Comparison of ENCODE assay signal across 27 cellular contexts in the genomic region with DNA sequence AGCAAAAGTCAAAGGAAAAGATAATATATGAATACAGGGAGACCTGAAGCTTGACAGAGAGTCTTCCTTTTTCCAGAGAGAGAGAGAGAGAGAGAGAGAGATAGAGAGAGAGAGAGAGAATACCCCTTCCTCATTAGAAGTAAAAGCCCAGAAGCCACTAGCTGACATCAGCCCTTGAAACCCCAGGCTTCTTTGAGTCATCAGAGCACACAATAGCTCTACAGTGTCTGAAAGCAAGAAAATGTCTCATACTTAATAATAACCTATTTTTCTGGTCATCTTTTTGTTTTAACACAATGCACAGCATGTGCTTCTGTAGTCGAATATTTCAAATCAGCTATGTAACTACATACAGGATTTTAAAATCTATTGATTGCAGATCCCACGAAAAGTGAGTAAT.
"Had no signal": no experiment of that assay in that cellular context is flagged by ENCODE, and none has a peak within 500 bp of the region (broad histone marks: within the 10 kb centered on the region; RNA-seq: fewer than 3 reads in every experiment).

No MANE protein-coding gene starts in this region.

- H3K4me1 Mint-ChIP-seq: activated naive CD8-positive, alpha-beta T cell treated with anti-CD3 and anti-CD28 coated beads, Interleukin-2, amount 10 ng/mL, durations not matched to agents 7 days and 5 days; central memory CD8-positive, alpha-beta T cell; T-helper 17 cell had no signal

- H3K27me3 Mint-ChIP-seq: activated CD4-positive, alpha-beta memory T cell treated with anti-CD3 and anti-CD28 coated beads for 36 hours; activated naive CD8-positive, alpha-beta T cell treated with anti-CD3 and anti-CD28 coated beads, Interleukin-2, amount 10 ng/mL, durations not matched to agents 7 days and 5 days; central memory CD8-positive, alpha-beta T cell; effector memory CD8-positive, alpha-beta T cell had no signal

- H3K4me3 Mint-ChIP-seq: activated CD4-positive, alpha-beta memory T cell treated with anti-CD3 and anti-CD28 coated beads for 36 hours; activated naive CD4-positive, alpha-beta T cell treated with anti-CD3 and anti-CD28 coated beads for 36 hours; activated naive CD8-positive, alpha-beta T cell treated with anti-CD3 and anti-CD28 coated beads, Interleukin-2, amount 10 ng/mL, durations not matched to agents 7 days and 5 days; activated T-cell treated with anti-CD3 and anti-CD28 coated beads, Interleukin-2, amount 50 U/mL, for 72 hours; central memory CD8-positive, alpha-beta T cell; effector memory CD8-positive, alpha-beta T cell; T-helper 17 cell had no signal

- H3K36me3 Mint-ChIP-seq: activated naive CD8-positive, alpha-beta T cell treated with anti-CD3 and anti-CD28 coated beads, Interleukin-2, amount 10 ng/mL, durations not matched to agents 7 days and 5 days had no signal

- DNase-seq: activated CD4-positive, alpha-beta memory T cell treated with anti-CD3 and anti-CD28 coated beads for 36 hours; activated CD4-positive, alpha-beta T cell treated with anti-CD3 and anti-CD28 coated beads for 48 hours; activated effector memory CD4-positive, alpha-beta T cell treated with Interleukin-2 at 50 U/mL for 16 hours; activated naive CD4-positive, alpha-beta T cell treated with anti-CD3 and anti-CD28 coated beads for 36 hours; activated naive CD8-positive, alpha-beta T cell treated with anti-CD3 and anti-CD28 coated beads, Interleukin-2, amount 10 ng/mL, durations not matched to agents 7 days and 5 days; activated T-cell treated with anti-CD3 and anti-CD28 coated beads, Interleukin-2, amount 50 U/mL, for 72 hours; amygdala; brain microvascular endothelial cell; colonic mucosa; dorsolateral prefrontal cortex; effector memory CD8-positive, alpha-beta T cell; heart left ventricle; islet precursor cell; left colon; mesendoderm; mucosa of descending colon; sigmoid colon; stimulated activated CD4-positive, alpha-beta T cell treated with anti-CD3 and anti-CD28 coated beads, Interleukin-2, amount 100 ng/mL, for 48 hours; stimulated activated CD8-positive, alpha-beta memory T cell treated with anti-CD3 and anti-CD28 coated beads, Interleukin-4, amount 100 ng/mL, for 48 hours; stimulated activated naive CD4-positive, alpha-beta T cell; SW 1271; T-helper 17 cell; upper lobe of left lung had no signal

- FAIRE-seq: endothelial cell of umbilical vein had no signal

- H3K36me3 ChIP-seq: brain microvascular endothelial cell, colonic mucosa, esophagus muscularis mucosa, heart left ventricle, sigmoid colon, thoracic aorta, upper lobe of left lung had no signal

- H3K4me1 ChIP-seq: colonic mucosa, heart left ventricle, upper lobe of left lung had no signal

- ATAC-seq: activated T-cell treated with anti-CD3 and anti-CD28 coated beads, Interleukin-2, amount 50 U/mL, for 72 hours; effector memory CD8-positive, alpha-beta T cell; heart left ventricle; left colon; mucosa of descending colon; T-helper 17 cell had no signal

- H3K27ac ChIP-seq: brain microvascular endothelial cell, colonic mucosa, dorsolateral prefrontal cortex, esophagus muscularis mucosa, heart left ventricle, sigmoid colon, thoracic aorta, upper lobe of left lung had no signal

- H3K27me3 ChIP-seq: brain microvascular endothelial cell, colonic mucosa, dorsolateral prefrontal cortex, esophagus muscularis mucosa, heart left ventricle, sigmoid colon, upper lobe of left lung had no signal

- H3K27ac Mint-ChIP-seq: activated CD4-positive, alpha-beta memory T cell treated with anti-CD3 and anti-CD28 coated beads for 36 hours; activated naive CD4-positive, alpha-beta T cell treated with anti-CD3 and anti-CD28 coated beads for 36 hours; activated naive CD8-positive, alpha-beta T cell treated with anti-CD3 and anti-CD28 coated beads, Interleukin-2, amount 10 ng/mL, durations not matched to agents 7 days and 5 days; activated T-cell treated with anti-CD3 and anti-CD28 coated beads, Interleukin-2, amount 50 U/mL, for 72 hours; effector memory CD8-positive, alpha-beta T cell; T-helper 17 cell had no signal

- H3K4me3 ChIP-seq: colonic mucosa, dorsolateral prefrontal cortex, esophagus muscularis mucosa, heart left ventricle, mucosa of descending colon, sigmoid colon, thoracic aorta, upper lobe of left lung had no signal
